In genomic region chr3:15858547-15859506, GRCh38 we compare ENCODE assay signal across 8 cellular contexts.
DNase-seq lines count a peak whose midpoint lies in the region; ATAC-seq and TF ChIP-seq lines count a peak whose summit lies in the region.

No MANE protein-coding gene starts in this region.

- no peaks in the 10 kb centered on the region for H3K27me3 Mint-ChIP-seq in activated CD4-positive, alpha-beta memory T cell treated with anti-CD3 and anti-CD28 coated beads for 36 hours
- H3K27me3 Mint-ChIP-seq in endodermal cell (ENCODE audit: insufficient read depth): no peaks in the 10 kb centered on the region

- POLR2A ChIA-PET in activated CD4-positive, alpha-beta memory T cell treated with anti-CD3 and anti-CD28 coated beads for 36 hours (lab: Charles Lee): interaction anchor here (1.0 kb wide), 2 partner anchors 13 to 62 kb away, joined by 3 to 4 read pairs; no protein-coding TSS in a partner anchor

- H3K9ac ChIP-seq in endodermal cell (ENCODE audit: extremely low read depth, low read length, poor library complexity, severe bottlenecking): peak overlapping the region; percentile 37
- peak overlapping the region; percentile 72 for H3K9ac ChIP-seq in mucosa of stomach (ENCODE audit: low read length)

- peak overlapping the region; percentile 69 for H3K27ac Mint-ChIP-seq in activated CD4-positive, alpha-beta memory T cell treated with anti-CD3 and anti-CD28 coated beads for 36 hours
- H3K27ac Mint-ChIP-seq in endodermal cell: peak overlapping the region; percentile 68
- H3K27ac Mint-ChIP-seq in stimulated activated effector memory CD8-positive, alpha-beta T cell treated with anti-CD3 and anti-CD28 coated beads, Interleukin-12 subunit alpha, Interleukin-12 subunit beta, amount 100 ng/mL, for 72 hours: peak overlapping the region; percentile 94

- peak overlapping the region; percentile 82 for H3K4me3 Mint-ChIP-seq in activated CD4-positive, alpha-beta memory T cell treated with anti-CD3 and anti-CD28 coated beads for 36 hours
- peak overlapping the region; percentile 76 for H3K4me3 Mint-ChIP-seq in endodermal cell
- peak overlapping the region; percentile 93 for H3K4me3 Mint-ChIP-seq in stimulated activated effector memory CD8-positive, alpha-beta T cell treated with anti-CD3 and anti-CD28 coated beads, Interleukin-12 subunit alpha, Interleukin-12 subunit beta, amount 100 ng/mL, for 72 hours

- H3K9me3 Mint-ChIP-seq in activated CD4-positive, alpha-beta memory T cell treated with anti-CD3 and anti-CD28 coated beads for 36 hours: no peaks in the 10 kb centered on the region
- no peaks in the 10 kb centered on the region for H3K9me3 Mint-ChIP-seq in endodermal cell
- no peaks in the 10 kb centered on the region for H3K9me3 Mint-ChIP-seq in stimulated activated effector memory CD8-positive, alpha-beta T cell treated with anti-CD3 and anti-CD28 coated beads, Interleukin-12 subunit alpha, Interleukin-12 subunit beta, amount 100 ng/mL, for 72 hours

- CTCF ChIA-PET in activated CD4-positive, alpha-beta memory T cell treated with anti-CD3 and anti-CD28 coated beads for 36 hours (lab: Charles Lee): no interaction called here

- H3K4me1 ChIP-seq in endodermal cell (ENCODE audit: control insufficient read depth, insufficient read depth, low read length): peaks cover 6% of the 10 kb centered on the region
- H3K4me1 ChIP-seq in mucosa of stomach (ENCODE audit: control insufficient read depth, insufficient read depth, low read length): peaks cover 7% of the 10 kb centered on the region

- DNase-seq in NCI-H2196 (lab: John Stamatoyannopoulos, UW; ENCODE audit: unreplicated experiment): peak; percentile 10
- DNase-seq in NCI-H2196 treated with DMSO at 0.1 percent for 48 hours (lab: John Stamatoyannopoulos, UW; ENCODE audit: unreplicated experiment): no peak
- DNase-seq in NCI-H146 (lab: John Stamatoyannopoulos, UW): peak; percentile 71
- peak; percentile 79 for DNase-seq in activated CD4-positive, alpha-beta memory T cell treated with anti-CD3 and anti-CD28 coated beads for 36 hours
- DNase-seq in endodermal cell: peak; percentile 89
- DNase-seq in stimulated activated effector memory CD8-positive, alpha-beta T cell treated with anti-CD3 and anti-CD28 coated beads, Interleukin-12 subunit alpha, Interleukin-12 subunit beta, amount 100 ng/mL, for 72 hours (ENCODE audit: low spot score in 2 of 2): peak; percentile 39 to 75

- H3K27ac ChIP-seq in endodermal cell (ENCODE audit: low read depth, low read length): peak overlapping the region; percentile 28

- peak; percentile 52 for ATAC-seq in HG02610 (IDR thresholded peaks at IDR 0.05; ENCODE audit: unreplicated experiment)
- ATAC-seq in stimulated activated effector memory CD8-positive, alpha-beta T cell treated with anti-CD3 and anti-CD28 coated beads, Interleukin-12 subunit alpha, Interleukin-12 subunit beta, amount 100 ng/mL, for 72 hours: peak; percentile 70

- TF ChIP-seq CTCF in endodermal cell (conservative IDR thresholded peaks at IDR 0.05): peak; percentile 52

- H3K36me3 Mint-ChIP-seq in activated CD4-positive, alpha-beta memory T cell treated with anti-CD3 and anti-CD28 coated beads for 36 hours: peaks cover 14% of the 10 kb centered on the region
- peaks cover 8% of the 10 kb centered on the region for H3K36me3 Mint-ChIP-seq in endodermal cell (ENCODE audit: low read depth)
- no peaks in the 10 kb centered on the region for H3K36me3 Mint-ChIP-seq in stimulated activated effector memory CD8-positive, alpha-beta T cell treated with anti-CD3 and anti-CD28 coated beads, Interleukin-12 subunit alpha, Interleukin-12 subunit beta, amount 100 ng/mL, for 72 hours

- H3K9me3 ChIP-seq in endodermal cell (ENCODE audit: control insufficient read depth, low read length) (no peaks in the 10 kb centered on the region), mucosa of stomach (ENCODE audit: control insufficient read depth, low read length) (no peaks in the 10 kb centered on the region)

- intact Hi-C loops in activated CD4-positive, alpha-beta memory T cell treated with anti-CD3 and anti-CD28 coated beads for 36 hours (cut with micrococcal nuclease): loop anchor here (1.0 to 5.0 kb wide), 3 partner anchors 258 to 760 kb away; partner anchors contain the start of genes BTD, CAPN7, HACL1 and RBSN

- no peaks in the 10 kb centered on the region for H3K36me3 ChIP-seq in endodermal cell (ENCODE audit: control insufficient read depth, insufficient read depth, low read length)
- H3K36me3 ChIP-seq in mucosa of stomach (ENCODE audit: control insufficient read depth, insufficient read depth, low read length): no peaks in the 10 kb centered on the region

- WGBS in endodermal cell (ENCODE audit: insufficient coverage in 1 of 2, insufficient read length in 1 of 2), 2 experiments: 3 to 12% methylated on average over 11 to 70 of the region's 70 CpGs

- peaks cover 21% of the 10 kb centered on the region for H3K4me1 Mint-ChIP-seq in activated CD4-positive, alpha-beta memory T cell treated with anti-CD3 and anti-CD28 coated beads for 36 hours (ENCODE audit: low read depth)
- H3K4me1 Mint-ChIP-seq in endodermal cell: peaks cover 19% of the 10 kb centered on the region
- H3K4me1 Mint-ChIP-seq in stimulated activated effector memory CD8-positive, alpha-beta T cell treated with anti-CD3 and anti-CD28 coated beads, Interleukin-12 subunit alpha, Interleukin-12 subunit beta, amount 100 ng/mL, for 72 hours: peaks cover 21% of the 10 kb centered on the region

- H3K4me3 ChIP-seq in endodermal cell (ENCODE audit: low read length) (peak overlapping the region; percentile 93), mucosa of stomach (ENCODE audit: low read length) (peak overlapping the region; percentile 9)

- H3K27me3 ChIP-seq in endodermal cell (ENCODE audit: control insufficient read depth, insufficient read depth, low read length, poor library complexity, severe bottlenecking): no peaks in the 10 kb centered on the region
- no peaks in the 10 kb centered on the region for H3K27me3 ChIP-seq in mucosa of stomach (ENCODE audit: control insufficient read depth, insufficient read depth, low read length)
